ENCODE assay signal across 8 cellular contexts in the genomic region with DNA sequence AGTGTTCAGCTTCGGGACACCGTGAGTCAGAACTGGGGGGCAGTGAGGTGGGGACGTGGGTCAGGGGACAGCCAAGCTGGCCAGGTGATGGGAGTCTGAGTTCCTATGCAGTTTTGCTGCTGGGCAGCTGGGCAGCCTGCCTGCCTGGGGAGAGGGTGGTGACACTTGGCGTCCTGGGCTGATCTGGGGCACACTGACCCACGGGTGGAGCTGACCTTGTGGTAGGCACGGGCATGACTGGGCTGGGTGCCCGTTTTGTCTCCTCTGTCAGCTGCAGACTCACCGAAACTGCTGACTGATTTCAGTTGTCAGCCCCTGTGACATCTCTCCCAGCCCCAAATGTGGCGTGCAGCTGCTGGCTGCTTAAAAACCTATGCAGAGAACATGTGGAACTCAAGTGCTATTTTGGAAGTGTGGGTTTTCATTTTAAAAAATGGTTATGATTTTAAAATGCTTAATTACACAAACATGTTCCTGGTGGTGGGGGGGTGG.
A peak's percentile ranks its signal among the peaks of the same experiment; 100 is the strongest.
DNase-seq lines count a peak whose midpoint lies in the region; ATAC-seq and TF ChIP-seq lines count a peak whose summit lies in the region.

No MANE protein-coding gene starts in this region.

- CTCF ChIA-PET in RWPE1 (lab: Yijun Ruan, JAX) = no interaction called here

- H3K27ac ChIP-seq in VCaP = peak overlapping the region; percentile 70
- H3K27ac ChIP-seq in RWPE1 = no peak overlapping the region

- peak; percentile 76 for ATAC-seq in GM19395 (IDR thresholded peaks at IDR 0.05; ENCODE audit: unreplicated experiment)
- ATAC-seq in HG03108 (IDR thresholded peaks at IDR 0.05; ENCODE audit: unreplicated experiment) = peak; percentile 93

- DNase-seq in midbrain (lab: John Stamatoyannopoulos, UW) (peak; percentile 59), NOMO-1 treated with DMSO at 0.1 percent for 48 hours (lab: John Stamatoyannopoulos, UW; ENCODE audit: unreplicated experiment) (no peak), RWPE1 (ENCODE audit: low spot score) (no peak)
- DNase-seq in activated naive CD4-positive, alpha-beta T cell treated with anti-CD3 and anti-CD28 coated beads, Interleukin-2, amount 50 U/mL, for 16 hours = no peak
- no peak for DNase-seq in activated CD8-positive, alpha-beta memory T cell treated with anti-CD3 and anti-CD28 coated beads, Interleukin-2, amount 50 U/mL, for 4 hours

- POLR2A ChIA-PET in RWPE1 (lab: Yijun Ruan, JAX; ENCODE audit: low non-redundant PET) = no interaction called here

- no peak for TF ChIP-seq CTCF in VCaP (conservative IDR thresholded peaks at IDR 0.05)
- TF ChIP-seq CTCF in RWPE1 (conservative IDR thresholded peaks at IDR 0.05; ENCODE audit: low read depth) = no peak
